In genomic region chr2:99140860-99141109, GRCh38 we compare ENCODE assay signal across 8 cellular contexts. TPM values are rescaled to one million over a fixed set of nuclear protein-coding genes. Genes with fewer than 3 reads are reported as not detected.
DNase-seq lines count a peak whose midpoint lies in the region; ATAC-seq and TF ChIP-seq lines count a peak whose summit lies in the region.

No MANE protein-coding gene starts in this region.

- peak overlapping the region; percentile 93 for H3K4me3 Mint-ChIP-seq in osteocyte (ENCODE audit: unreplicated experiment)

- TF ChIP-seq CTCF in esophagus squamous epithelium (IDR thresholded peaks at IDR 0.05) (no peak), osteocyte (IDR thresholded peaks at IDR 0.05) (no peak)

- H3K4me1 Mint-ChIP-seq in osteocyte (ENCODE audit: unreplicated experiment): peaks cover 7% of the 10 kb centered on the region

- peaks cover 24% of the 10 kb centered on the region for H3K27me3 Mint-ChIP-seq in osteocyte (ENCODE audit: unreplicated experiment)

- WGBS in esophagus squamous epithelium, 2 donors: 0% methylated on average over 12 to 15 of the region's 21 CpGs

- H3K27me3 ChIP-seq in esophagus squamous epithelium: no peaks in the 10 kb centered on the region

- H3K9me3 ChIP-seq in esophagus squamous epithelium: no peaks in the 10 kb centered on the region

- H3K9me3 Mint-ChIP-seq in osteocyte (ENCODE audit: unreplicated experiment): no peaks in the 10 kb centered on the region

- H3K36me3 Mint-ChIP-seq in osteocyte (ENCODE audit: unreplicated experiment): no peaks in the 10 kb centered on the region

- no peaks in the 10 kb centered on the region for H3K36me3 ChIP-seq in esophagus squamous epithelium

- DNase-seq in NCI-H748 (lab: John Stamatoyannopoulos, UW; ENCODE audit: unreplicated experiment): peak; percentile 84
- no peak for DNase-seq in NCI-H748 treated with DMSO at 0.1 percent for 48 hours (lab: John Stamatoyannopoulos, UW)
- peak; percentile 78 for DNase-seq in RKO (ENCODE audit: low spot score)
- DNase-seq in esophagus squamous epithelium (lab: John Stamatoyannopoulos, UW): no peak
- DNase-seq in osteocyte (ENCODE audit: extremely low spot score, unreplicated experiment): no peak
- no peak for DNase-seq in midbrain (lab: John Stamatoyannopoulos, UW)
- no peak for DNase-seq in stimulated activated CD4-positive, alpha-beta T cell treated with anti-CD3 and anti-CD28 coated beads, Interleukin-12 subunit alpha, Interleukin-12 subunit beta, amount 100 ng/mL, for 4 hours

- H3K27ac Mint-ChIP-seq in osteocyte (ENCODE audit: unreplicated experiment): peak overlapping the region; percentile 75

- TF ChIP-seq POLR2A in esophagus squamous epithelium (IDR thresholded peaks at IDR 0.05): peak in 2 of 4 donors; percentile 70 to 93

- intact Hi-C loops in esophagus squamous epithelium (cut with DNase I): no loop called here

- H3K4me1 ChIP-seq in esophagus squamous epithelium: peaks cover 5 to 21% (median 8%) of the 10 kb centered on the region in 3 donors

- H3K27ac ChIP-seq in esophagus squamous epithelium: peak overlapping the region; percentile 87 to 98 (median 96)

- ATAC-seq in HG02759 (IDR thresholded peaks at IDR 0.05; ENCODE audit: unreplicated experiment): peak; percentile 32

- peak overlapping the region; percentile 71 to 96 (median 94) for H3K4me3 ChIP-seq in esophagus squamous epithelium

RNA-seq across cellular contexts. Expression of gene C2orf15, which starts 0.7 kb away (rescaled TPM):
- 1 to 10 TPM in 1 of 4 donors, under 1 TPM in 3; 0.49 to 1.2 (median 0.86) TPM for total RNA-seq in esophagus squamous epithelium
- total RNA-seq in osteocyte: 0.26 TPM in 1 of 2 replicates, not detected in the other

RNA-seq across cellular contexts. Expression of gene TSGA10, which starts 14.0 kb away (rescaled TPM):
- 10 to 100 TPM in 1 of 4 donors, 1 to 10 TPM in 3; 2.3 to 12.1 (median 4.8) TPM for total RNA-seq in esophagus squamous epithelium
- 3.1 and 3.6 TPM in 2 replicates for total RNA-seq in osteocyte

RNA-seq across cellular contexts. Expression of gene LIPT1, which starts 14.0 kb away (rescaled TPM):
- total RNA-seq in esophagus squamous epithelium (1 to 10 TPM; 2.5 to 6.9 (median 4.4) TPM), osteocyte (4.9 and 6.3 TPM in 2 replicates)

RNA-seq across cellular contexts. Expression of gene MITD1, which starts 40.1 kb away (rescaled TPM):
- total RNA-seq in esophagus squamous epithelium: 10 to 100 TPM; 10.8 to 32.3 (median 28.7) TPM
- 22.6 and 23.2 TPM in 2 replicates for total RNA-seq in osteocyte

RNA-seq across cellular contexts. Expression of gene MRPL30, which starts 40.2 kb away (rescaled TPM):
- total RNA-seq in esophagus squamous epithelium: 10 to 100 TPM; 18.3 to 35.9 (median 32.8) TPM
- total RNA-seq in osteocyte: 23.1 and 25.5 TPM in 2 replicates

Comparison
In these comparisons a context has a peak if more than half of its experiments do, and no peak if none do; other contexts are left out.
1. DNase-seq: peak in NCI-H748 (single experiment) and RKO (single experiment); none in NCI-H748 treated with DMSO at 0.1 percent for 48 hours (single experiment), esophagus squamous epithelium (single experiment), osteocyte (single experiment), midbrain (single experiment) and stimulated activated CD4-positive, alpha-beta T cell treated with anti-CD3 and anti-CD28 coated beads, Interleukin-12 subunit alpha, Interleukin-12 subunit beta, amount 100 ng/mL, for 4 hours (single experiment).